Comparison of ENCODE assay signal across 11 cellular contexts in genomic region chr3:9349321-9350117, GRCh38. TPM values are rescaled to one million over a fixed set of nuclear protein-coding genes. Genes with fewer than 3 reads are reported as not detected.
DNase-seq lines count a peak whose midpoint lies in the region; ATAC-seq and TF ChIP-seq lines count a peak whose summit lies in the region.
"Had no signal": no experiment of that assay in that cellular context is flagged by ENCODE, and none has a peak within 500 bp of the region (broad histone marks: within the 10 kb centered on the region; RNA-seq: fewer than 3 reads in every experiment).

No MANE protein-coding gene starts in this region.

- no peak for TF ChIP-seq POLR2A in right lobe of liver (IDR thresholded peaks at IDR 0.05)

- TF ChIP-seq CTCF in mammary epithelial cell (conservative IDR thresholded peaks at IDR 0.05 in 1 of 2, IDR thresholded peaks at IDR 0.05 in 1 of 2; ENCODE audit: extremely low read depth in 1 of 2, insufficient read depth in 1 of 2, low read depth in 1 of 2, low read length in 2 of 2) (no peak), right lobe of liver (IDR thresholded peaks at IDR 0.05) (no peak)

- no TSS peak for BruUV-seq in mammary epithelial cell (replicated peaks; lab: Mats Ljungman, UMichigan)

- H3K79me2 ChIP-seq in mammary epithelial cell (ENCODE audit: insufficient read depth, low read length): no peaks in the 10 kb centered on the region

- peak overlapping the region in 9 of 11 experiments; percentile 10 to 46 (median 30); a peak in 13 of 22 replicates for H3K4me2 ChIP-seq in BLaER1 treated with 17β-estradiol and CSF1 and Interleukin-3, amounts not matched to agents 10 nM and 100 nM
- peak overlapping the region; percentile 32 for H3K4me2 ChIP-seq in mammary epithelial cell (ENCODE audit: insufficient read depth, low read depth, low read length)

- no peak overlapping the region for H3K4me3 ChIP-seq in BLaER1 treated with 17β-estradiol and CSF1 and Interleukin-3, amounts not matched to agents 10 nM and 100 nM
- H3K4me3 ChIP-seq in mammary epithelial cell (replicated peaks in 1 of 3; ENCODE audit: insufficient read depth in 1 of 3, low read depth in 2 of 3, low read length in 3 of 3): no peak overlapping the region
- no peak overlapping the region for H3K4me3 ChIP-seq in right lobe of liver
- H3K4me3 ChIP-seq: heart left ventricle had no signal

- DNase-seq in M059J (ENCODE audit: low read depth) (peak; percentile 96), mammary epithelial cell (peak; percentile 81), right lobe of liver (peak in 1 of 3 donors; percentile 63), DMS114 treated with DMSO at 0.1 percent for 48 hours (lab: John Stamatoyannopoulos, UW; ENCODE audit: unreplicated experiment) (no peak), NCI-H748 (lab: John Stamatoyannopoulos, UW; ENCODE audit: unreplicated experiment) (no peak), NCI-H1436 treated with DMSO at 0.1 percent for 48 hours (lab: John Stamatoyannopoulos, UW) (no peak)
- DNase-seq: activated naive CD4-positive, alpha-beta T cell; DND-41; heart left ventricle had no signal

- 56% methylated on average over 2 of the region's 2 CpGs for WGBS in mammary epithelial cell (ENCODE audit: low coverage, missing lambda C conversion rate)
- WGBS in right lobe of liver (ENCODE audit: insufficient coverage, low coverage, low lambda C conversion rate, missing lambda C conversion rate): 64% methylated on average over 2 of the region's 2 CpGs

- H4K20me1 ChIP-seq in BLaER1 treated with 17β-estradiol and CSF1 and Interleukin-3, amounts not matched to agents 10 nM and 100 nM: no peaks in the 10 kb centered on the region
- no peaks in the 10 kb centered on the region for H4K20me1 ChIP-seq in mammary epithelial cell (ENCODE audit: insufficient read depth, low read length)

- H3K36me3 ChIP-seq in BLaER1 treated with 17β-estradiol and CSF1 and Interleukin-3, amounts not matched to agents 10 nM and 100 nM: no peaks in the 10 kb centered on the region
- H3K36me3 ChIP-seq in mammary epithelial cell (ENCODE audit: insufficient read depth, low read length) (no peaks in the 10 kb centered on the region), right lobe of liver (no peaks in the 10 kb centered on the region)

- CTCF ChIA-PET in mammary epithelial cell (lab: Charles Lee; ENCODE audit: low non-redundant PET): interaction anchor here (0.6 to 1.0 kb wide), 2 partner anchors 47 to 383 kb away, joined by 4 read pairs; no protein-coding TSS in a partner anchor

- intact Hi-C loops in mammary epithelial cell (cut with micrococcal nuclease): loop anchor here (10.0 kb wide), 1 partner anchor 385 kb away; the partner anchor contains the start of gene BRPF1
- intact Hi-C loops in right lobe of liver (cut with DNase I): no loop called here

- H3K27me3 ChIP-seq in BLaER1 treated with 17β-estradiol and CSF1 and Interleukin-3, amounts not matched to agents 10 nM and 100 nM: no peaks in the 10 kb centered on the region
- no peaks in the 10 kb centered on the region for H3K27me3 ChIP-seq in mammary epithelial cell (ENCODE audit: insufficient read depth, low read length)
- H3K27me3 ChIP-seq in right lobe of liver: no peaks in the 10 kb centered on the region
- H3K27me3 ChIP-seq: heart left ventricle had no signal

- peaks cover 16 to 37% (median 25%) of the 10 kb centered on the region in 10 experiments for H3K4me1 ChIP-seq in BLaER1 treated with 17β-estradiol and CSF1 and Interleukin-3, amounts not matched to agents 10 nM and 100 nM
- H3K4me1 ChIP-seq in mammary epithelial cell (ENCODE audit: insufficient read depth, low read length): peaks cover 52% of the 10 kb centered on the region
- peaks cover 0 to 31% (median 7%) of the 10 kb centered on the region in 4 donors for H3K4me1 ChIP-seq in right lobe of liver

- no peak overlapping the region for H2AFZ ChIP-seq in mammary epithelial cell (ENCODE audit: low read depth, low read length)

- dilution Hi-C loops in mammary epithelial cell (cut with HindIII; ENCODE audit: low sequenced_read_pairs): no loop called here

- no peaks in the 10 kb centered on the region for H3K9me3 ChIP-seq in BLaER1 treated with 17β-estradiol and CSF1 and Interleukin-3, amounts not matched to agents 10 nM and 100 nM (replicated peaks in 1 of 11)
- H3K9me3 ChIP-seq in mammary epithelial cell (replicated peaks; ENCODE audit: insufficient read depth, low read length) (no peaks in the 10 kb centered on the region), right lobe of liver (no peaks in the 10 kb centered on the region)
- H3K9me3 ChIP-seq: heart left ventricle had no signal

- in situ Hi-C loops in mammary epithelial cell (cut with MboI; ENCODE audit: low sequenced_read_pairs in 2 of 2): no loop called here

- H3K27ac ChIP-seq in BLaER1 treated with 17β-estradiol and CSF1 and Interleukin-3, amounts not matched to agents 10 nM and 100 nM: no peak overlapping the region
- H3K27ac ChIP-seq in mammary epithelial cell (ENCODE audit: insufficient read depth, low read depth, low read length) (peak overlapping the region; percentile 25), right lobe of liver (no peak overlapping the region)
- H3K27ac ChIP-seq: heart left ventricle had no signal

- ATAC-seq in right lobe of liver (peak; percentile 29 to 60 (median 42)), GM19023 (IDR thresholded peaks at IDR 0.05; ENCODE audit: unreplicated experiment) (no peak)
- ATAC-seq: heart left ventricle had no signal

- H3K9ac ChIP-seq in BLaER1 treated with 17β-estradiol and CSF1 and Interleukin-3, amounts not matched to agents 10 nM and 100 nM: no peak overlapping the region
- no peak overlapping the region for H3K9ac ChIP-seq in mammary epithelial cell (ENCODE audit: insufficient read depth, low read length)

RNA-seq across cellular contexts. Expression of gene THUMPD3, which starts 13.3 kb away (rescaled TPM):
- 24.4 and 29.3 TPM in 2 replicates for total RNA-seq in M059J (2014; rRNA removed; shearing (Covaris generic))
- total RNA-seq in mammary epithelial cell (10 to 100 TPM; 32.7 to 48.4 TPM), right lobe of liver (10 to 100 TPM; 19.0 to 23.4 (median 21.2) TPM)
- 28.4 TPM for polyA plus RNA-seq in mammary epithelial cell
- polyA minus RNA-seq in mammary epithelial cell: 110 TPM

RNA-seq across cellular contexts. Expression of gene SETD5, which starts 47.9 kb away (rescaled TPM):
- total RNA-seq in M059J (2014; rRNA removed; shearing (Covaris generic)): 39.5 and 57.2 TPM in 2 replicates
- total RNA-seq in mammary epithelial cell (100 to 1,000 TPM; 108 to 140 TPM), right lobe of liver (10 to 100 TPM; 38.7 to 71.4 (median 52.3) TPM)
- 50.5 TPM for polyA plus RNA-seq in mammary epithelial cell
- polyA minus RNA-seq in mammary epithelial cell: 100 TPM

Comparison
In these comparisons a context has a peak if more than half of its experiments do, and no peak if none do; other contexts are left out.
1. DNase-seq: peak in M059J (single experiment) and mammary epithelial cell (single experiment); none in DMS114 treated with DMSO at 0.1 percent for 48 hours (single experiment), NCI-H748 (single experiment) and NCI-H1436 treated with DMSO at 0.1 percent for 48 hours (single experiment).